In the genomic region with DNA sequence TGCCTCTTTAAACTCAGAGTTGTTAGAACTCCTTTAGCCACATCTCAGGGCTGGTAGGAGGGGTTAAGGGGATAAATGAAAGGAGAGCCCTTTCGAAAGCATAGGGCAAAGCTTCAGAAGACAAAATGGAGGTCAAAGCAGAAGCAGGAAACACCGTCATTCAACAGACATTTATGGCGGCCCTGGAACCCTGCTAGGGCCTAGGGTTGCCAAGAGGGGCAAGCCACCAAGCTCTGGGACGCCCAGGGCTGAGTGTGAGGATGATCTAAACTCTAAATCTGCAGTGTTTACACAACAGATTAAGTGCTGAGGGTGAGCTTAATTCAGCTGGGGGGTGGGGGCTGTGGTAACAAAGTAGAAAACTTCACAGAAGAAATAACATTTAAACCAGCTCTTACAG, we compare ENCODE assay signal across 25 cellular contexts.
DNase-seq lines count a peak whose midpoint lies in the region; ATAC-seq and TF ChIP-seq lines count a peak whose summit lies in the region.
"Had no signal": no experiment of that assay in that cellular context is flagged by ENCODE, and none has a peak within 500 bp of the region (broad histone marks: within the 10 kb centered on the region; RNA-seq: fewer than 3 reads in every experiment).

No MANE protein-coding gene starts in this region.

- no peak overlapping the region for H3K4me3 ChIP-seq in GM23338
- no peak overlapping the region for H3K4me3 ChIP-seq in MM.1S (ENCODE audit: low read length)
- no peak overlapping the region for H3K4me3 ChIP-seq in ectodermal cell (ENCODE audit: insufficient read depth, low read depth, low read length)
- no peak overlapping the region for H3K4me3 ChIP-seq in foreskin fibroblast (ENCODE audit: low read depth in 1 of 2, low read length in 2 of 2)
- no peak overlapping the region for H3K4me3 ChIP-seq in body of pancreas
- H3K4me3 ChIP-seq: lower lobe of right lung, prostate gland had no signal

- DNase-seq in GM23338 (ENCODE audit: low spot score) = peak; percentile 8
- no peak for DNase-seq in MM.1S
- DNase-seq in nephron progenitor cell = no peak
- DNase-seq in NCI-H2171 (lab: John Stamatoyannopoulos, UW) = no peak
- DNase-seq in foreskin fibroblast = no peak
- DNase-seq in body of pancreas = no peak
- DNase-seq in NCI-H1694 treated with DMSO at 0.1 percent for 48 hours (lab: John Stamatoyannopoulos, UW) = no peak
- DNase-seq: activated CD4-positive, alpha-beta T cell treated with anti-CD3 and anti-CD28 coated beads, Interleukin-2, amount 10 ng/mL, durations not matched to agents 24 days and 14 days; activated T-cell treated with anti-CD3 and anti-CD28 coated beads, Interleukin-2, amount 50 U/mL, for 24 hours; amygdala; effector CD8-positive, alpha-beta T cell; lower lobe of right lung; NCI-H1092 treated with DMSO at 0.1 percent for 48 hours; NCI-H2029; NCI-H2227 treated with DMSO at 0.1 percent for 48 hours; NCI-H774; SK-N-SH; stimulated activated CD4-positive, alpha-beta T cell treated with anti-CD3 and anti-CD28 coated beads, Interleukin-15, amount 100 ng/mL, for 24 hours; stimulated activated naive B cell treated with anti-CD40 and anti-IgM and Interleukin-4, amounts not matched to agents 10 μg/mL and 1 μg/mL and 100 μg/mL, for 72 hours; T-helper 17 cell had no signal

- H3K36me3 ChIP-seq in GM23338 (ENCODE audit: insufficient read depth) (no peaks in the 10 kb centered on the region), MM.1S (replicated peaks; ENCODE audit: insufficient read depth, low read length) (no peaks in the 10 kb centered on the region), ectodermal cell (ENCODE audit: control insufficient read depth, insufficient read depth, low read length) (no peaks in the 10 kb centered on the region), body of pancreas (replicated peaks in 1 of 2; ENCODE audit: insufficient read depth in 1 of 2, low read depth in 2 of 2) (no peaks in the 10 kb centered on the region)
- H3K36me3 ChIP-seq: lower lobe of right lung, neutrophil, prostate gland had no signal

- H3F3A ChIP-seq in GM23338 (replicated peaks; ENCODE audit: low read depth) (no peaks in the 10 kb centered on the region), MM.1S (ENCODE audit: insufficient read depth, low read length) (no peaks in the 10 kb centered on the region)

- intact Hi-C loops in body of pancreas (cut with DNase I) = no loop called here

- H3K4me1 Mint-ChIP-seq in GM23338 (peaks cover 12% of the 10 kb centered on the region), nephron progenitor cell (peaks cover 17% of the 10 kb centered on the region)
- H3K4me1 Mint-ChIP-seq: activated CD4-positive, alpha-beta T cell treated with anti-CD3 and anti-CD28 coated beads, Interleukin-2, amount 10 ng/mL, durations not matched to agents 24 days and 14 days; IgD-negative memory B cell; stimulated activated naive B cell treated with anti-CD40 and anti-IgM and Interleukin-4, amounts not matched to agents 10 μg/mL and 1 μg/mL and 100 μg/mL, for 72 hours had no signal

- H3K27ac Mint-ChIP-seq in GM23338 = peak overlapping the region; percentile 43; the same call in 1 of the 2 replicates
- peak overlapping the region; percentile 91 for H3K27ac Mint-ChIP-seq in nephron progenitor cell
- H3K27ac Mint-ChIP-seq: activated CD4-positive, alpha-beta T cell treated with anti-CD3 and anti-CD28 coated beads, Interleukin-2, amount 10 ng/mL, durations not matched to agents 24 days and 14 days; activated T-cell treated with anti-CD3 and anti-CD28 coated beads, Interleukin-2, amount 50 U/mL, for 24 hours; IgD-negative memory B cell; stimulated activated naive B cell treated with anti-CD40 and anti-IgM and Interleukin-4, amounts not matched to agents 10 μg/mL and 1 μg/mL and 100 μg/mL, for 72 hours; T-helper 17 cell had no signal

- TF ChIP-seq CTCF in GM23338 (conservative IDR thresholded peaks at IDR 0.05; ENCODE audit: low read depth in 2 of 2) = no peak
- no peak for TF ChIP-seq CTCF in MM.1S (IDR thresholded peaks at IDR 0.05; ENCODE audit: low read length)
- TF ChIP-seq CTCF in nephron progenitor cell (IDR thresholded peaks at IDR 0.05) = no peak
- no peak for TF ChIP-seq CTCF in foreskin fibroblast (IDR thresholded peaks at IDR 0.05; ENCODE audit: low read depth, low read length)
- TF ChIP-seq CTCF in body of pancreas (IDR thresholded peaks at IDR 0.05) = no peak

- H3K9me3 ChIP-seq in MM.1S (replicated peaks; ENCODE audit: insufficient read depth, low read length) = no peaks in the 10 kb centered on the region
- H3K9me3 ChIP-seq in ectodermal cell (ENCODE audit: control insufficient read depth, low read length) = no peaks in the 10 kb centered on the region
- no peaks in the 10 kb centered on the region for H3K9me3 ChIP-seq in body of pancreas
- H3K9me3 ChIP-seq: lower lobe of right lung, neutrophil, prostate gland, SK-N-SH had no signal

- H4K20me1 ChIP-seq in GM23338 (replicated peaks; ENCODE audit: insufficient read depth) = no peaks in the 10 kb centered on the region
- no peaks in the 10 kb centered on the region for H4K20me1 ChIP-seq in MM.1S (ENCODE audit: insufficient read depth, low read length)

- H3K4me2 ChIP-seq in GM23338 (0 out of 2 replicates have a peak overlapping the region, but pooled peaks have one; percentile 21), MM.1S (ENCODE audit: low read depth, low read length) (no peak overlapping the region)
- H3K4me2 ChIP-seq: SK-N-SH had no signal

- H3K36me3 Mint-ChIP-seq in GM23338 (ENCODE audit: low read depth) = no peaks in the 10 kb centered on the region
- no peaks in the 10 kb centered on the region for H3K36me3 Mint-ChIP-seq in nephron progenitor cell (ENCODE audit: low read depth)
- H3K36me3 Mint-ChIP-seq: IgD-negative memory B cell; stimulated activated naive B cell treated with anti-CD40 and anti-IgM and Interleukin-4, amounts not matched to agents 10 μg/mL and 1 μg/mL and 100 μg/mL, for 72 hours had no signal

- no peaks in the 10 kb centered on the region for H3K9me2 ChIP-seq in GM23338 (ENCODE audit: insufficient read depth)
- H3K9me2 ChIP-seq in MM.1S (replicated peaks; ENCODE audit: insufficient read depth, low read length) = no peaks in the 10 kb centered on the region
- H3K9me2 ChIP-seq: SK-N-SH had no signal

- TF ChIP-seq POLR2A in body of pancreas (IDR thresholded peaks at IDR 0.05) = no peak

- no peaks in the 10 kb centered on the region for H3K79me2 ChIP-seq in GM23338 (replicated peaks; ENCODE audit: insufficient read depth)
- H3K79me2 ChIP-seq in MM.1S (ENCODE audit: low read length) = no peaks in the 10 kb centered on the region

- H3K27ac ChIP-seq in GM23338 (ENCODE audit: low read depth) (no peak overlapping the region), MM.1S (ENCODE audit: low read length) (no peak overlapping the region), ectodermal cell (ENCODE audit: insufficient read depth, low read depth, low read length, poor library complexity, severe bottlenecking) (peak overlapping the region; percentile 44), body of pancreas (no peak overlapping the region)
- H3K27ac ChIP-seq: C4-2B, lower lobe of right lung, neutrophil, prostate gland had no signal

- H3K27me3 ChIP-seq in GM23338 (ENCODE audit: insufficient read depth) (no peaks in the 10 kb centered on the region), MM.1S (replicated peaks; ENCODE audit: insufficient read depth, low read length) (no peaks in the 10 kb centered on the region), ectodermal cell (ENCODE audit: control insufficient read depth, insufficient read depth, low read length, poor library complexity, severe bottlenecking) (no peaks in the 10 kb centered on the region), body of pancreas (no peaks in the 10 kb centered on the region)

- 55 to 59% methylated on average over 4 of the region's 4 CpGs for WGBS in ectodermal cell, 2 experiments
- WGBS in body of pancreas, 2 donors = 80 to 83% methylated on average over 4 of the region's 4 CpGs

- H3K4me1 ChIP-seq in GM23338 (ENCODE audit: insufficient read depth) (peaks cover 9% of the 10 kb centered on the region; the same call in 1 of the 2 replicates), MM.1S (ENCODE audit: low read length) (no peaks in the 10 kb centered on the region), ectodermal cell (ENCODE audit: control insufficient read depth, insufficient read depth, low read length) (no peaks in the 10 kb centered on the region), body of pancreas (no peaks in the 10 kb centered on the region)
- H3K4me1 ChIP-seq: lower lobe of right lung, prostate gland had no signal

- no peak overlapping the region for H3K9ac ChIP-seq in MM.1S (ENCODE audit: low read length)
- H3K9ac ChIP-seq: SK-N-SH had no signal

- ATAC-seq in GM23338 (peak; percentile 68), body of pancreas (no peak)
- ATAC-seq: lower lobe of right lung; stimulated activated naive B cell treated with anti-CD40 and anti-IgM and Interleukin-4, amounts not matched to agents 10 μg/mL and 1 μg/mL and 100 μg/mL, for 72 hours; T-helper 17 cell had no signal

- H2AFZ ChIP-seq in GM23338 (peak overlapping the region; percentile 99), MM.1S (ENCODE audit: low read length) (peak overlapping the region; percentile 21)

- H3K4me3 Mint-ChIP-seq in GM23338 = no peak overlapping the region; the same call in 2 of the 3 replicates
- no peak overlapping the region for H3K4me3 Mint-ChIP-seq in nephron progenitor cell
- H3K4me3 Mint-ChIP-seq: activated CD4-positive, alpha-beta T cell treated with anti-CD3 and anti-CD28 coated beads, Interleukin-2, amount 10 ng/mL, durations not matched to agents 24 days and 14 days; activated T-cell treated with anti-CD3 and anti-CD28 coated beads, Interleukin-2, amount 50 U/mL, for 24 hours; IgD-negative memory B cell; stimulated activated naive B cell treated with anti-CD40 and anti-IgM and Interleukin-4, amounts not matched to agents 10 μg/mL and 1 μg/mL and 100 μg/mL, for 72 hours; T-helper 17 cell had no signal

- H3K9me3 Mint-ChIP-seq in GM23338 (no peaks in the 10 kb centered on the region), nephron progenitor cell (no peaks in the 10 kb centered on the region)
- H3K9me3 Mint-ChIP-seq: activated CD4-positive, alpha-beta T cell treated with anti-CD3 and anti-CD28 coated beads, Interleukin-2, amount 10 ng/mL, durations not matched to agents 24 days and 14 days; activated T-cell treated with anti-CD3 and anti-CD28 coated beads, Interleukin-2, amount 50 U/mL, for 24 hours; IgD-negative memory B cell; stimulated activated naive B cell treated with anti-CD40 and anti-IgM and Interleukin-4, amounts not matched to agents 10 μg/mL and 1 μg/mL and 100 μg/mL, for 72 hours had no signal

- H3K27me3 Mint-ChIP-seq in GM23338 (ENCODE audit: insufficient read depth, low read depth, poor library complexity) (peaks cover 6% of the 10 kb centered on the region), nephron progenitor cell (ENCODE audit: low read depth, poor library complexity) (no peaks in the 10 kb centered on the region)

TF ChIP-seq in GM23338, 12 proteins besides CTCF, POLR2A, EP300 and RAD21 (continues in another document):
- no peak for TF ChIP-seq NANOG (IDR thresholded peaks at IDR 0.05; ENCODE audit: borderline replicate concordance)
